16 cellular contexts compared by ENCODE assay signal in genomic region chr20:48582361-48582991, GRCh38.
DNase-seq lines count a peak whose midpoint lies in the region; ATAC-seq, FAIRE-seq and TF ChIP-seq lines count a peak whose summit lies in the region.
"Had no signal": no experiment of that assay in that cellular context is flagged by ENCODE, and none has a peak within 500 bp of the region (broad histone marks: within the 10 kb centered on the region; RNA-seq: fewer than 3 reads in every experiment).

No MANE protein-coding gene starts in this region.

- TF ChIP-seq CTCF in CD14-positive monocyte (IDR thresholded peaks at IDR 0.05), result no peak
- no peak for TF ChIP-seq CTCF in HEK293 (tag by site-specific recombination; IDR thresholded peaks at IDR 0.05)
- TF ChIP-seq CTCF in H1 (IDR thresholded peaks at IDR 0.05; ENCODE audit: control extremely low read depth in 1 of 3, insufficient read depth in 1 of 3, low read depth in 1 of 3, low read length in 3 of 3), result no peak
- TF ChIP-seq CTCF in osteoblast (IDR thresholded peaks at IDR 0.05; ENCODE audit: extremely low read depth, low read depth, low read length), result no peak
- no peak for TF ChIP-seq CTCF in dorsolateral prefrontal cortex (IDR thresholded peaks at IDR 0.05 in 54 of 56, conservative IDR thresholded peaks at IDR 0.05 in 2 of 56; ENCODE audit: low read depth in 1 of 56, partially characterized antibody in 56 of 56)
- TF ChIP-seq CTCF in CD4-positive, alpha-beta T cell (IDR thresholded peaks at IDR 0.05), result no peak

- peaks cover 3 to 25% (median 13%) of the 10 kb centered on the region in 3 donors for H3K27me3 Mint-ChIP-seq in CD14-positive monocyte (ENCODE audit: low read depth in 3 of 3)
- H3K27me3 Mint-ChIP-seq in CD4-positive, alpha-beta T cell, result peaks cover 35% of the 10 kb centered on the region

- no peaks in the 10 kb centered on the region for H4K20me1 ChIP-seq in H1 (replicated peaks in 1 of 2; ENCODE audit: control insufficient read depth in 1 of 2, insufficient read depth in 2 of 2, low read length in 2 of 2)
- no peaks in the 10 kb centered on the region for H4K20me1 ChIP-seq in osteoblast (ENCODE audit: insufficient read depth, low read length)

- no peaks in the 10 kb centered on the region for H3K79me2 ChIP-seq in H1 (ENCODE audit: control insufficient read depth in 1 of 2, insufficient read depth in 2 of 2, low read length in 2 of 2)
- H3K79me2 ChIP-seq in osteoblast (ENCODE audit: insufficient read depth, low read length), result no peaks in the 10 kb centered on the region

- H3K79me1 ChIP-seq in H1 (ENCODE audit: low read depth, low read length), result no peaks in the 10 kb centered on the region

- no peak overlapping the region for H4K91ac ChIP-seq in H1 (replicated peaks; ENCODE audit: insufficient read length, low read length)

- no peak overlapping the region for H3K14ac ChIP-seq in H1 (ENCODE audit: insufficient read length)

- H3K9me3 ChIP-seq in HEK293 (ENCODE audit: control insufficient read depth, insufficient read depth, low read depth, low read length), result no peaks in the 10 kb centered on the region
- peaks cover 0 to 6% of the 10 kb centered on the region in 2 experiments; a peak in 1 of 4 replicates for H3K9me3 ChIP-seq in H1 (ENCODE audit: insufficient read depth in 2 of 2, low read depth in 1 of 2, low read length in 1 of 2)
- no peaks in the 10 kb centered on the region for H3K9me3 ChIP-seq in osteoblast (ENCODE audit: low read depth, low read length)
- H3K9me3 ChIP-seq in CD4-positive, alpha-beta T cell (ENCODE audit: control insufficient read depth, low read length), result no peaks in the 10 kb centered on the region

- ATAC-seq in HG02884 (IDR thresholded peaks at IDR 0.05; ENCODE audit: unreplicated experiment), result no peak
- ATAC-seq in CD4-positive, alpha-beta T cell (ENCODE audit: poor library complexity), result no peak
- ATAC-seq: CD8-positive, alpha-beta T cell had no signal

- no peak overlapping the region for H3K4ac ChIP-seq in H1 (replicated peaks; ENCODE audit: insufficient read length, low read depth, low read length)

- H2AFZ ChIP-seq in H1 (ENCODE audit: low read length) (peak overlapping the region; percentile 92; the same call in 1 of the 2 replicates), osteoblast (ENCODE audit: low read length) (no peak overlapping the region)

- H3K18ac ChIP-seq in H1 (ENCODE audit: extremely low read depth, low read length), result no peak overlapping the region

- H3K4me1 Mint-ChIP-seq in CD14-positive monocyte, result no peaks in the 10 kb centered on the region
- no peaks in the 10 kb centered on the region for H3K4me1 Mint-ChIP-seq in CD4-positive, alpha-beta T cell (ENCODE audit: low read depth)
- H3K4me1 Mint-ChIP-seq: IgD-negative memory B cell had no signal

- H2BK5ac ChIP-seq in H1 (ENCODE audit: low read depth, low read length), result no peak overlapping the region

- H4K5ac ChIP-seq in H1 (ENCODE audit: insufficient read length, low read depth, low read length), result no peak overlapping the region

- H3K4me3 ChIP-seq in HEK293 (ENCODE audit: low read depth, low read length), result no peak overlapping the region
- no peak overlapping the region for H3K4me3 ChIP-seq in H1 (ENCODE audit: extremely low read depth in 1 of 4, insufficient read depth in 2 of 4, low read depth in 3 of 4, low read length in 4 of 4)
- H3K4me3 ChIP-seq in osteoblast (ENCODE audit: insufficient read depth, low read length), result no peak overlapping the region
- no peak overlapping the region for H3K4me3 ChIP-seq in dorsolateral prefrontal cortex

- H3K9ac ChIP-seq in H1 (replicated peaks in 1 of 4; ENCODE audit: extremely low read depth in 1 of 4, low read depth in 3 of 4, low read length in 3 of 4), result no peak overlapping the region

- no peaks in the 10 kb centered on the region for H3K27me3 ChIP-seq in H1 (replicated peaks in 1 of 4; ENCODE audit: control insufficient read depth in 3 of 4, extremely low read depth in 1 of 4, insufficient read depth in 3 of 4, low read length in 3 of 4)
- peaks cover 9% of the 10 kb centered on the region for H3K27me3 ChIP-seq in osteoblast (ENCODE audit: insufficient read depth, low read length)
- peaks cover 0 to 51% (median 8%) of the 10 kb centered on the region in 45 donors for H3K27me3 ChIP-seq in dorsolateral prefrontal cortex
- H3K27me3 ChIP-seq in CD4-positive, alpha-beta T cell (ENCODE audit: control insufficient read depth, insufficient read depth, low read length), result no peaks in the 10 kb centered on the region

- no peak for FAIRE-seq in H1 (lab: Jason Lieb, UNC)
- FAIRE-seq: GM12892 had no signal

- no peaks in the 10 kb centered on the region for H3K36me3 Mint-ChIP-seq in CD14-positive monocyte
- H3K36me3 Mint-ChIP-seq in CD4-positive, alpha-beta T cell (ENCODE audit: low read depth), result no peaks in the 10 kb centered on the region
- H3K36me3 Mint-ChIP-seq: CD8-positive, alpha-beta T cell had no signal

- H2BK120ac ChIP-seq in H1 (replicated peaks; ENCODE audit: low read depth, low read length), result no peak overlapping the region

- H3K4me1 ChIP-seq in HEK293 (ENCODE audit: control insufficient read depth, insufficient read depth, low read length), result no peaks in the 10 kb centered on the region
- H3K4me1 ChIP-seq in H1 (replicated peaks in 1 of 4; ENCODE audit: control insufficient read depth in 3 of 4, insufficient read depth in 4 of 4, low read length in 3 of 4), result no peaks in the 10 kb centered on the region
- no peaks in the 10 kb centered on the region for H3K4me1 ChIP-seq in osteoblast (ENCODE audit: insufficient read depth, low read length)

- H2AK5ac ChIP-seq in H1 (ENCODE audit: low read depth, low read length), result no peak overlapping the region

- no peak for DNase-seq in CD14-positive monocyte (ENCODE audit: low spot score)
- no peak for DNase-seq in H1 (ENCODE audit: low read depth in 1 of 2, low spot score in 2 of 2)
- peak; percentile 58 for DNase-seq in osteoblast (ENCODE audit: insufficient read length, low spot score, missing footprints)
- DNase-seq in dorsolateral prefrontal cortex, result no peak
- DNase-seq in CD4-positive, alpha-beta T cell, result no peak
- DNase-seq: ACHN; C1 segment of cervical spinal cord; CD8-positive, alpha-beta T cell; COR-L47; DND-41; GDM1; H7 had no signal

- TF ChIP-seq POLR2A in H1 (IDR thresholded peaks at IDR 0.05; ENCODE audit: control extremely low read depth in 1 of 2, low read depth in 2 of 2, low read length in 2 of 2), result no peak

- H2BK12ac ChIP-seq in H1 (ENCODE audit: low read depth, low read length), result no peak overlapping the region

- H3K9me3 Mint-ChIP-seq in CD14-positive monocyte, result peaks cover 0 to 6% (median 3%) of the 10 kb centered on the region in 7 donors
- H3K9me3 Mint-ChIP-seq in CD4-positive, alpha-beta T cell, result no peaks in the 10 kb centered on the region
- H3K9me3 Mint-ChIP-seq: CD8-positive, alpha-beta T cell had no signal

- 72% methylated on average over 12 of the region's 12 CpGs; no CpG with 5 or more reads in 1 of the 2 experiments for WGBS in H1 (ENCODE audit: extremely low coverage in 1 of 2, insufficient coverage in 1 of 2, insufficient read length in 1 of 2, insufficient replicate concordance in 2 of 2, low coverage in 1 of 2, low lambda C conversion rate in 2 of 2, missing lambda C conversion rate in 1 of 2), 2 experiments

- no peak overlapping the region for H3K56ac ChIP-seq in H1 (replicated peaks; ENCODE audit: insufficient read length, low read depth, low read length)

- H3K27ac ChIP-seq in HEK293 (ENCODE audit: extremely low read depth, low read depth, low read length) (no peak overlapping the region), H1 (ENCODE audit: low read depth, low read length) (no peak overlapping the region), osteoblast (ENCODE audit: low read depth, low read length) (no peak overlapping the region), dorsolateral prefrontal cortex (no peak overlapping the region)
- no peak overlapping the region for H3K27ac ChIP-seq in CD4-positive, alpha-beta T cell (ENCODE audit: low read depth, low read length)

- no peak overlapping the region for H4K8ac ChIP-seq in H1 (ENCODE audit: extremely low read depth, insufficient read depth, low read length)

- H2BK15ac ChIP-seq in H1 (ENCODE audit: low read length), result no peak overlapping the region

- CTCF ChIA-PET in HEK293 (lab: Yijun Ruan, JAX), result interaction anchor here (1.1 to 1.2 kb wide), 2 partner anchors 38 to 54 kb away, joined by 3 read pairs; no protein-coding TSS in a partner anchor
- CTCF ChIA-PET in H1 (lab: Charles Lee; ENCODE audit: partially characterized antibody), result interaction anchor here (0.6 to 1.1 kb wide), 4 partner anchors 19 to 219 kb away, joined by 3 read pairs; no protein-coding TSS in a partner anchor
- CTCF ChIA-PET in CD4-positive, alpha-beta T cell (lab: Charles Lee), result no interaction called here

- no peak overlapping the region for H3K23ac ChIP-seq in H1 (ENCODE audit: insufficient read length)

- no peak overlapping the region for H2BK20ac ChIP-seq in H1 (ENCODE audit: low read length)

- H3K27ac Mint-ChIP-seq in CD14-positive monocyte, result no peak overlapping the region
- no peak overlapping the region for H3K27ac Mint-ChIP-seq in CD4-positive, alpha-beta T cell
- H3K27ac Mint-ChIP-seq: CD8-positive, alpha-beta T cell had no signal

- intact Hi-C loops in CD14-positive monocyte (cut with micrococcal nuclease), result no loop called here
- intact Hi-C loops in dorsolateral prefrontal cortex (cut with DNase I), result no loop called here
- intact Hi-C loops in CD4-positive, alpha-beta T cell (cut with DNase I, micrococcal nuclease), result no loop called here

- TF ChIP-seq EP300 in H1 (IDR thresholded peaks at IDR 0.05; ENCODE audit: borderline replicate concordance in 1 of 2, low read depth in 2 of 2, low read length in 2 of 2), result no peak

- no peaks in the 10 kb centered on the region; the same call in 1 of the 2 replicates for H3K23me2 ChIP-seq in H1 (ENCODE audit: low read depth, low read length)

- TF ChIP-seq RAD21 in H1 (IDR thresholded peaks at IDR 0.05 in 1 of 2, conservative IDR thresholded peaks at IDR 0.05 in 1 of 2; ENCODE audit: low read depth in 2 of 2, low read length in 2 of 2), result no peak

- H3K4me2 ChIP-seq in H1 (ENCODE audit: insufficient read depth in 1 of 2, low read depth in 2 of 2, low read length in 2 of 2) (no peak overlapping the region), osteoblast (ENCODE audit: insufficient read depth, low read length) (no peak overlapping the region)

- H3K4me3 Mint-ChIP-seq in CD14-positive monocyte, result peak overlapping the region; percentile 10 to 31
- H3K4me3 Mint-ChIP-seq in CD4-positive, alpha-beta T cell, result no peak overlapping the region
- H3K4me3 Mint-ChIP-seq: CD8-positive, alpha-beta T cell; IgD-negative memory B cell had no signal

- POLR2A ChIA-PET in HEK293 (lab: Yijun Ruan, JAX), result no interaction called here
- POLR2A ChIA-PET in H1 (lab: Charles Lee; ENCODE audit: partially characterized antibody), result no interaction called here
- POLR2A ChIA-PET in CD4-positive, alpha-beta T cell (lab: Charles Lee), result no interaction called here

- no peaks in the 10 kb centered on the region for H3K36me3 ChIP-seq in HEK293 (ENCODE audit: control insufficient read depth in 2 of 2, insufficient read depth in 1 of 2, low read length in 2 of 2)
- H3K36me3 ChIP-seq in H1 (ENCODE audit: control insufficient read depth in 2 of 4, insufficient read depth in 4 of 4, low read length in 3 of 4), result no peaks in the 10 kb centered on the region
- no peaks in the 10 kb centered on the region for H3K36me3 ChIP-seq in osteoblast (ENCODE audit: insufficient read depth, low read length)

TF ChIP-seq in H1, 55 proteins besides CTCF, POLR2A, EP300 and RAD21 (continues in another document):
- TF ChIP-seq GABPA (IDR thresholded peaks at IDR 0.05; ENCODE audit: borderline replicate concordance, insufficient read depth, low read length), result no peak
